In the genomic region with DNA sequence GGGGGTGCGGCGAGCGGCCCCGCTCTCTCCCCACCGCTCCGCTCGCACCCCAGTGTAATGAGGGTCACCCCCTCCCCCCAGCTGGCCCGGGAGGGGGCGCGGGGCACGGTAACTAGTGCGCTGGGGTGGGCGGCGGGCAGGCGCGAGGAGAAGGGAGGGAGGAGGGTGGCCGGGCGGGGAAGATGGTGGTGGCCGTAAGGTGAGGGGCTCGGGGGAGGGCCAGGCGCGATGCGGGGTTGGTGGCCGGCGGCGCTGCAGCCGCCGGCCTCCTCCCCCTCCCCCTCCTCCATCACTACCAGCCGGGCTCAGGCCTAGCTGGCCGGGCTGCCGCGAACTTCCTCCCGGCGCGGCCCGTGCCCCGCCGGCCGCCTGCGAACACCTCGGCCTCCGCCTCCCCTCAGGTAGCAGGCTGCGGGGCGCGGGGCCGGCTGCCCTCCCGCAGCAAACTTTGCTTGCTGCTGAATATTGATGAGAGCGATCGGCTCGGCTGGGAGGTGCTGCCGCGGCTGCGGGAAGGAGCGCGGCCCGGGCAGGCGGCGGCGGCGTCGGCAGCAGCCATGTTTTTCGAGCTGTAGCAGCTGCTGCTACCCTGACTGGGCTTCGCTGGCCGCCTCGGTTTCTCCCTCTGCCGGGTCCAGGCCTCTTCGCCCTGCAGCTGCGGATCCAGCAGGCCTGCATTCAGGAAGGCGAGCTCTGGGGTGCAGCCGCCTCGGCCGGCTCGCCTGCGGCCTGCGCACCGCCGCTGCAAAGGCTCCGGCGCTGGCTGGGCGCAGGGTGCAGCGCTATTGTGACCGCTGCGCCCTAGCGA, we compare ENCODE assay signal across 8 cellular contexts. TPM values are rescaled to one million over a fixed set of nuclear protein-coding genes. Genes with fewer than 3 reads are reported as not detected.
DNase-seq lines count a peak whose midpoint lies in the region; ATAC-seq and TF ChIP-seq lines count a peak whose summit lies in the region.

No MANE protein-coding gene starts in this region.

- peak overlapping the region; percentile 90 for H3K4me2 ChIP-seq in MM.1S (ENCODE audit: low read depth, low read length)

- no peaks in the 10 kb centered on the region for H4K20me1 ChIP-seq in MM.1S (ENCODE audit: insufficient read depth, low read length)

- peak overlapping the region; percentile 89 for H3K9ac ChIP-seq in MM.1S (ENCODE audit: low read length)
- H3K9ac ChIP-seq in endodermal cell (ENCODE audit: extremely low read depth, low read length, poor library complexity, severe bottlenecking) = peak overlapping the region; percentile 65

- CTCF ChIA-PET in activated CD4-positive, alpha-beta memory T cell treated with anti-CD3 and anti-CD28 coated beads, Interleukin-2, amount 10 ng/mL, durations not matched to agents 7 days and 5 days (lab: Charles Lee) = interaction anchor here (1.5 to 2.7 kb wide), 5 partner anchors 15 to 176 kb away, joined by 3 to 16 read pairs (median 8); no protein-coding TSS in a partner anchor

- peaks cover 3% of the 10 kb centered on the region; the same call in 1 of the 2 replicates for H3K36me3 ChIP-seq in MM.1S (replicated peaks; ENCODE audit: insufficient read depth, low read length)
- peaks cover 40% of the 10 kb centered on the region for H3K36me3 ChIP-seq in endodermal cell (ENCODE audit: control insufficient read depth, insufficient read depth, low read length)

- H3K79me2 ChIP-seq in MM.1S (ENCODE audit: low read length) = peaks cover 42% of the 10 kb centered on the region

- no peaks in the 10 kb centered on the region for H3K27me3 Mint-ChIP-seq in activated CD4-positive, alpha-beta memory T cell treated with anti-CD3 and anti-CD28 coated beads, Interleukin-2, amount 10 ng/mL, durations not matched to agents 7 days and 5 days
- no peaks in the 10 kb centered on the region for H3K27me3 Mint-ChIP-seq in endodermal cell (ENCODE audit: insufficient read depth)

- TF ChIP-seq CTCF in GM12875 (IDR thresholded peaks at IDR 0.05; ENCODE audit: borderline replicate concordance, insufficient read depth, low read depth, low read length) (no peak), MM.1S (IDR thresholded peaks at IDR 0.05; ENCODE audit: low read length) (no peak), endodermal cell (conservative IDR thresholded peaks at IDR 0.05) (no peak)

- peaks cover 32% of the 10 kb centered on the region for H3K36me3 Mint-ChIP-seq in activated CD4-positive, alpha-beta memory T cell treated with anti-CD3 and anti-CD28 coated beads, Interleukin-2, amount 10 ng/mL, durations not matched to agents 7 days and 5 days (ENCODE audit: low read depth)
- peaks cover 39% of the 10 kb centered on the region for H3K36me3 Mint-ChIP-seq in endodermal cell (ENCODE audit: low read depth)

- DNase-seq in HCEC 1CT (peak; percentile 45), MM.1S (peak; percentile 42), endodermal cell (peak; percentile 92), midbrain (lab: John Stamatoyannopoulos, UW) (peak; percentile 64), NCI-H187 treated with DMSO at 0.1 percent for 48 hours (lab: John Stamatoyannopoulos, UW) (no peak)
- peak; percentile 55 for DNase-seq in activated CD4-positive, alpha-beta memory T cell treated with anti-CD3 and anti-CD28 coated beads, Interleukin-2, amount 10 ng/mL, durations not matched to agents 7 days and 5 days
- DNase-seq in stimulated activated naive CD8-positive, alpha-beta T cell treated with anti-CD3 and anti-CD28 coated beads, Interleukin-15, Interleukin-2, amounts not matched to agents 100 U/mL and 50 U/mL, for 24 hours = peak; percentile 52

- H3K27me3 ChIP-seq in MM.1S (replicated peaks; ENCODE audit: insufficient read depth, low read length) (no peaks in the 10 kb centered on the region), endodermal cell (ENCODE audit: control insufficient read depth, insufficient read depth, low read length, poor library complexity, severe bottlenecking) (no peaks in the 10 kb centered on the region)

- H3K4me1 ChIP-seq in MM.1S (ENCODE audit: low read length) (peaks cover 17% of the 10 kb centered on the region), endodermal cell (ENCODE audit: control insufficient read depth, insufficient read depth, low read length) (peaks cover 7% of the 10 kb centered on the region)

- H3K9me3 ChIP-seq in MM.1S (replicated peaks; ENCODE audit: insufficient read depth, low read length) (no peaks in the 10 kb centered on the region), endodermal cell (ENCODE audit: control insufficient read depth, low read length) (peaks cover 7% of the 10 kb centered on the region)

- 0 to 1% methylated on average over 22 to 77 of the region's 84 CpGs for WGBS in endodermal cell (ENCODE audit: insufficient coverage in 1 of 2, insufficient read length in 1 of 2), 2 experiments

- no peaks in the 10 kb centered on the region for H3K9me2 ChIP-seq in MM.1S (replicated peaks; ENCODE audit: insufficient read depth, low read length)

- peak overlapping the region; percentile 83 for H2AFZ ChIP-seq in MM.1S (ENCODE audit: low read length)

- POLR2A ChIA-PET in activated CD4-positive, alpha-beta memory T cell treated with anti-CD3 and anti-CD28 coated beads, Interleukin-2, amount 10 ng/mL, durations not matched to agents 7 days and 5 days (lab: Charles Lee) = interaction anchor here (0.5 to 3.5 kb wide), 17 partner anchors 8 to 322 kb away, joined by 3 to 23 read pairs (median 5); a partner anchor contains a TSS

- H3K4me3 Mint-ChIP-seq in activated CD4-positive, alpha-beta memory T cell treated with anti-CD3 and anti-CD28 coated beads, Interleukin-2, amount 10 ng/mL, durations not matched to agents 7 days and 5 days = peak overlapping the region; percentile 89
- peak overlapping the region; percentile 78 for H3K4me3 Mint-ChIP-seq in endodermal cell

- H3K27ac Mint-ChIP-seq in activated CD4-positive, alpha-beta memory T cell treated with anti-CD3 and anti-CD28 coated beads, Interleukin-2, amount 10 ng/mL, durations not matched to agents 7 days and 5 days = peak overlapping the region; percentile 82
- H3K27ac Mint-ChIP-seq in endodermal cell = peak overlapping the region; percentile 94

- H3K27ac ChIP-seq in MM.1S (ENCODE audit: low read length) (peak overlapping the region; percentile 28; the same call in 1 of the 2 replicates), endodermal cell (ENCODE audit: low read depth, low read length) (peak overlapping the region; percentile 87)

- H3K9me3 Mint-ChIP-seq in activated CD4-positive, alpha-beta memory T cell treated with anti-CD3 and anti-CD28 coated beads, Interleukin-2, amount 10 ng/mL, durations not matched to agents 7 days and 5 days = no peaks in the 10 kb centered on the region
- no peaks in the 10 kb centered on the region for H3K9me3 Mint-ChIP-seq in endodermal cell

- peaks cover 48% of the 10 kb centered on the region for H3K4me1 Mint-ChIP-seq in activated CD4-positive, alpha-beta memory T cell treated with anti-CD3 and anti-CD28 coated beads, Interleukin-2, amount 10 ng/mL, durations not matched to agents 7 days and 5 days
- peaks cover 35% of the 10 kb centered on the region for H3K4me1 Mint-ChIP-seq in endodermal cell

- ATAC-seq in stimulated activated naive CD8-positive, alpha-beta T cell treated with anti-CD3 and anti-CD28 coated beads, Interleukin-15, Interleukin-2, amounts not matched to agents 100 U/mL and 50 U/mL, for 24 hours = peak; percentile 15

- peaks cover 10% of the 10 kb centered on the region; the same call in 1 of the 2 replicates for H3F3A ChIP-seq in MM.1S (ENCODE audit: insufficient read depth, low read length)

- peak overlapping the region; percentile 93 for H3K4me3 ChIP-seq in GM12875 (ENCODE audit: low read depth, low read length)
- peak overlapping the region; percentile 93 for H3K4me3 ChIP-seq in MM.1S (ENCODE audit: low read length)
- peak overlapping the region; percentile 93 for H3K4me3 ChIP-seq in endodermal cell (ENCODE audit: low read length)

RNA-seq across cellular contexts. Expression of a gene that starts 0.5 kb away (rescaled TPM):
- total RNA-seq in activated CD4-positive, alpha-beta memory T cell treated with anti-CD3 and anti-CD28 coated beads, Interleukin-2, amount 10 ng/mL, durations not matched to agents 7 days and 5 days = 10 to 100 TPM; 79.9 to 90.5 TPM
- 100 to 1,000 TPM; 150 to 190 TPM for total RNA-seq in endodermal cell
- 36.0 TPM for polyA plus RNA-seq in endodermal cell (2013, experiment 1 of 2)
- 38.8 TPM for polyA plus RNA-seq in endodermal cell (2013, experiment 2 of 2)

RNA-seq across cellular contexts. Expression of a gene that starts 47.3 kb away (rescaled TPM):
- total RNA-seq in activated CD4-positive, alpha-beta memory T cell treated with anti-CD3 and anti-CD28 coated beads, Interleukin-2, amount 10 ng/mL, durations not matched to agents 7 days and 5 days = under 1 TPM; 0.33 to 0.53 TPM
- 100 to 1,000 TPM; 123 to 131 TPM for total RNA-seq in endodermal cell
- 26.6 TPM for polyA plus RNA-seq in endodermal cell (2013, experiment 1 of 2)
- polyA plus RNA-seq in endodermal cell (2013, experiment 2 of 2) = 22.8 TPM

Comparison
In these comparisons a context has a peak if more than half of its experiments do, and no peak if none do; other contexts are left out.
1. RNA of a gene that starts 47.3 kb away (total RNA-seq): 123 to 131 TPM in endodermal cell; 0.33 to 0.53 TPM in activated CD4-positive, alpha-beta memory T cell treated with anti-CD3 and anti-CD28 coated beads, Interleukin-2, amount 10 ng/mL, durations not matched to agents 7 days and 5 days; every median in the first group is over 10 times any median in the second.
2. Peak in every context shown above with its lines, with median percentiles within 50 percentile points of each other: H3K4me3 ChIP-seq.